ENCODE assay signal across 8 cellular contexts in the genomic region with DNA sequence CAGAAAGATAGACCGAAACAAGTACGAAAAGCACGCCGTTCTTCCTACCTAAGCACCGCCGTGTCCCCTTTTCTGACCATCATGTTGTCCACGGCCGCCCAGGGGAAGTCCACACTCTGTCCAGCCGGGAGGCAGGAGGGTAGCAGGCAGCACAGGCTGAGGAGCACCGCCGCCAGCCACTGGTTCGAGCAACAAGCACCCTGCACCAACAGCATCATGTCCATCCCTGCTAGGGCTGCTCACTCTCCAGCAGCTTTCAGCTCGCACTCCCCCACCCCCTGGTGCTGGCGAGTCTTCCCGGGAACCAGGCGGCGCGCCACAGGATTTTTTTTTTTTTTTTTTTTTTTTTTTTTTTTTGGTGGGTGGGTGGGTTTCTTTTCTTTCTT. TPM values are rescaled to one million over a fixed set of nuclear protein-coding genes. Genes with fewer than 3 reads are reported as not detected.
DNase-seq lines count a peak whose midpoint lies in the region; TF ChIP-seq lines count a peak whose summit lies in the region.

TSS of gene NEGR1 (minus strand) at position 269 of the 386 bp plus-strand sequence.

- no peak within 1 kb of the TSS for H2BK15ac ChIP-seq in mesenchymal stem cell (ENCODE audit: low read depth, poor library complexity, severe bottlenecking)

- no peaks in the 10 kb centered on the region for H4K20me1 ChIP-seq in SU-DHL-6 (ENCODE audit: low read depth, low read length)

- H3K27ac Mint-ChIP-seq in endodermal cell, result no peak within 1 kb of the TSS

- POLR2A ChIA-PET in HEK293T (lab: Yijun Ruan, JAX), result no interaction called here

- peak within 1 kb of the TSS in 1 of 2 experiments; percentile 44 for H3K14ac ChIP-seq in mesenchymal stem cell (ENCODE audit: low read length in 2 of 2)

- H3K4ac ChIP-seq in mesenchymal stem cell (ENCODE audit: low read depth in 1 of 2, low read length in 2 of 2), result no peak within 1 kb of the TSS

- peak within 1 kb of the TSS; percentile 62 to 86 for H3K18ac ChIP-seq in mesenchymal stem cell (ENCODE audit: low read depth in 1 of 2, low read length in 2 of 2)

- H3K9ac ChIP-seq in SU-DHL-6 (ENCODE audit: low read length) (no peak within 1 kb of the TSS), endodermal cell (ENCODE audit: extremely low read depth, low read length, poor library complexity, severe bottlenecking) (peak within 1 kb of the TSS; percentile 42), mesenchymal stem cell (ENCODE audit: low read length) (peak within 1 kb of the TSS; percentile 99)

- peak within 1 kb of the TSS in 1 of 2 experiments; percentile 57 for H3K23ac ChIP-seq in mesenchymal stem cell (ENCODE audit: low read length in 2 of 2)

- H3K4me3 ChIP-seq in SU-DHL-6 (ENCODE audit: insufficient read depth, low read length, poor library complexity, severe bottlenecking), result no peak within 1 kb of the TSS
- peak within 1 kb of the TSS; percentile 95 for H3K4me3 ChIP-seq in endodermal cell (ENCODE audit: low read length)
- H3K4me3 ChIP-seq in mesenchymal stem cell (ENCODE audit: insufficient read depth in 1 of 2, low read depth in 1 of 2, low read length in 2 of 2), result peak within 1 kb of the TSS; percentile 79 to 98

- H2BK12ac ChIP-seq in mesenchymal stem cell (ENCODE audit: low read length in 2 of 2), result peak within 1 kb of the TSS in 1 of 2 experiments; percentile 65

- H2BK120ac ChIP-seq in mesenchymal stem cell (ENCODE audit: low read depth, low read length), result no peak within 1 kb of the TSS

- H3K36me3 ChIP-seq in SU-DHL-6 (ENCODE audit: low read length), result no peaks in the 10 kb centered on the region
- no peaks in the 10 kb centered on the region for H3K36me3 ChIP-seq in endodermal cell (ENCODE audit: control insufficient read depth, insufficient read depth, low read length)
- no peaks in the 10 kb centered on the region for H3K36me3 ChIP-seq in mesenchymal stem cell (ENCODE audit: control insufficient read depth in 1 of 2, insufficient read depth in 2 of 2, low read depth in 1 of 2, low read length in 2 of 2)

- peak within 1 kb of the TSS; percentile 87 for H2BK5ac ChIP-seq in mesenchymal stem cell (ENCODE audit: low read depth, low read length, poor library complexity, severe bottlenecking)

- WGBS in endodermal cell (ENCODE audit: insufficient coverage in 1 of 2, insufficient read length in 1 of 2), 2 experiments, result 1 to 8% methylated on average over 6 to 13 of the region's 18 CpGs
- WGBS in mesenchymal stem cell, result 7% methylated on average over 13 of the region's 18 CpGs

- H3K9me3 ChIP-seq in SU-DHL-6 (ENCODE audit: insufficient read depth, low read length), result no peaks in the 10 kb centered on the region
- no peaks in the 10 kb centered on the region for H3K9me3 ChIP-seq in endodermal cell (ENCODE audit: control insufficient read depth, low read length)
- no peaks in the 10 kb centered on the region for H3K9me3 ChIP-seq in mesenchymal stem cell (ENCODE audit: control insufficient read depth, low read length)

- H3K4me1 Mint-ChIP-seq in endodermal cell, result peaks cover 6% of the 10 kb centered on the region

- H3K27me3 ChIP-seq in SU-DHL-6 (ENCODE audit: low read length) (no peaks in the 10 kb centered on the region), endodermal cell (ENCODE audit: control insufficient read depth, insufficient read depth, low read length, poor library complexity, severe bottlenecking) (peaks cover 48% of the 10 kb centered on the region), mesenchymal stem cell (ENCODE audit: control insufficient read depth in 1 of 2, insufficient read depth in 1 of 2, low read length in 2 of 2) (no peaks in the 10 kb centered on the region)

- no peaks in the 10 kb centered on the region for H3F3A ChIP-seq in SU-DHL-6 (ENCODE audit: insufficient read depth)

- no peaks in the 10 kb centered on the region for H3K9me2 ChIP-seq in SU-DHL-6 (replicated peaks; ENCODE audit: insufficient read depth, low read length)

- no peak within 1 kb of the TSS for H4K91ac ChIP-seq in mesenchymal stem cell (ENCODE audit: low read length)

- no peak for TF ChIP-seq CTCF in SU-DHL-6 (IDR thresholded peaks at IDR 0.05; ENCODE audit: insufficient read depth, low read length, poor library complexity, severe bottlenecking)
- peak; percentile 9 for TF ChIP-seq CTCF in endodermal cell (conservative IDR thresholded peaks at IDR 0.05)

- H3K79me1 ChIP-seq in mesenchymal stem cell (replicated peaks; ENCODE audit: low read length, poor library complexity, severe bottlenecking), result no peaks in the 10 kb centered on the region

- no peak within 1 kb of the TSS for H2AK5ac ChIP-seq in mesenchymal stem cell (ENCODE audit: low read length, severe bottlenecking)

- H3K4me3 Mint-ChIP-seq in endodermal cell, result no peak within 1 kb of the TSS

- H3K27ac ChIP-seq in SU-DHL-6 (ENCODE audit: low read depth, low read length), result no peak within 1 kb of the TSS
- peak within 1 kb of the TSS; percentile 81 for H3K27ac ChIP-seq in endodermal cell (ENCODE audit: low read depth, low read length)
- H3K27ac ChIP-seq in mesenchymal stem cell (ENCODE audit: low read length, poor library complexity, severe bottlenecking), result peak within 1 kb of the TSS; percentile 100

- DNase-seq in AG20443 (ENCODE audit: low spot score) (peak; percentile 74), HEK293T (ENCODE audit: extremely low spot score) (peak; percentile 51), endodermal cell (peak; percentile 72), mesenchymal stem cell (no peak), superior temporal gyrus (ENCODE audit: extremely low spot score) (peak; percentile 70), HT-29 (ENCODE audit: low spot score) (no peak), GDM1 (lab: John Stamatoyannopoulos, UW) (no peak)

- no peaks in the 10 kb centered on the region for H3K79me2 ChIP-seq in SU-DHL-6 (ENCODE audit: insufficient read depth, low read length)

- H3K27me3 Mint-ChIP-seq in endodermal cell (ENCODE audit: insufficient read depth), result peaks cover 45% of the 10 kb centered on the region

- H3K36me3 Mint-ChIP-seq in endodermal cell (ENCODE audit: low read depth), result no peaks in the 10 kb centered on the region

- CTCF ChIA-PET in HEK293T (lab: Yijun Ruan, JAX), result no interaction called here

- peak within 1 kb of the TSS; percentile 41 for H3K4me2 ChIP-seq in SU-DHL-6 (ENCODE audit: low read depth, low read length, poor library complexity, severe bottlenecking)
- peak within 1 kb of the TSS; percentile 84 for H3K4me2 ChIP-seq in mesenchymal stem cell (ENCODE audit: low read length, poor library complexity, severe bottlenecking)

- H3K4me1 ChIP-seq in endodermal cell (ENCODE audit: control insufficient read depth, insufficient read depth, low read length) (no peaks in the 10 kb centered on the region), mesenchymal stem cell (ENCODE audit: control insufficient read depth, insufficient read depth, low read depth, low read length) (peaks cover 2% of the 10 kb centered on the region)

- H2AFZ ChIP-seq in SU-DHL-6 (ENCODE audit: low read depth, low read length, severe bottlenecking) (no peak within 1 kb of the TSS), mesenchymal stem cell (ENCODE audit: low read depth, low read length) (peak within 1 kb of the TSS; percentile 95)

- peak within 1 kb of the TSS; percentile 27 for H4K8ac ChIP-seq in mesenchymal stem cell (ENCODE audit: low read length)

- H3K9me3 Mint-ChIP-seq in endodermal cell, result no peaks in the 10 kb centered on the region

TF ChIP-seq in HEK293T, 16 proteins besides CTCF, POLR2A, EP300 and RAD21:
- no peak for TF ChIP-seq ELF4 (IDR thresholded peaks at IDR 0.05)
- TF ChIP-seq ARNT (IDR thresholded peaks at IDR 0.05), result no peak
- TF ChIP-seq LEF1 (IDR thresholded peaks at IDR 0.05; ENCODE audit: borderline replicate concordance), result no peak
- TF ChIP-seq FOXA1 (IDR thresholded peaks at IDR 0.05), result no peak
- TF ChIP-seq L3MBTL2 (conservative IDR thresholded peaks at IDR 0.05), result no peak
- peak; percentile 77; the same call in 1 of the 2 replicates for TF ChIP-seq ZNF384 (IDR thresholded peaks at IDR 0.05)
- TF ChIP-seq SUZ12 (IDR thresholded peaks at IDR 0.05), result no peak
- no peak for TF ChIP-seq HDGF (IDR thresholded peaks at IDR 0.05; ENCODE audit: borderline replicate concordance)
- no peak for TF ChIP-seq NFRKB (IDR thresholded peaks at IDR 0.05)

RNA-seq across cellular contexts. Expression of gene NEGR1, which starts in this region (rescaled TPM):
- 1 to 10 TPM; 1.5 to 2.1 TPM for total RNA-seq in endodermal cell
- 1.7 TPM for polyA plus RNA-seq in endodermal cell (2013, experiment 1 of 2)
- 1.7 TPM for polyA plus RNA-seq in endodermal cell (2013, experiment 2 of 2)
- polyA plus RNA-seq in mesenchymal stem cell (2013, experiment 1 of 2), result 1.4 TPM
- polyA plus RNA-seq in mesenchymal stem cell (2013, experiment 2 of 2), result 1.2 TPM
- not detected in 2 replicates for total RNA-seq in HT-29 (2014; rRNA removed; shearing (Covaris generic))

Comparison
In these comparisons a context has a peak if more than half of its experiments do, and no peak if none do; other contexts are left out.
1. DNase-seq: peak in AG20443 (single experiment), HEK293T (single experiment), endodermal cell (single experiment) and superior temporal gyrus (single experiment); none in mesenchymal stem cell (single experiment), HT-29 (single experiment) and GDM1 (single experiment).